35 cellular contexts compared by ENCODE assay signal in the genomic region with DNA sequence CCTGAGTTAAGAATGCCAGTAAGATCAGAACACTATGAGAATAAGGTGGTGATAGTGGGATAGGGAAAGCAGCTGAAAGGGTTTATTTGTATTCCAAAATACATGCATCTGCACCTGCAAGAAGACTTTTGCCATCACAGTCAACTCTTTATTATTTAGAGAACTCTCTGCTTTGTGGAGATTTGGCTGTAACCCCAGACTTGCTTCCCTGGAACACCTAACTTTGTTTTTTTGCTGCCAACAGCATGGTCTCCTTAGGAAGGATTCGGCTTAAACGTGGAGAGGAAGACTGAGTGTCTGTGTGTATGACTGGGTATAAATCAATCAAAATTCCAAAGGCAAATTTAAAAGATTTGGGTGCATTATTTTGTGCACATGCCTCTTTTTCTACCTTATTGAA. TPM values are rescaled to one million over a fixed set of nuclear protein-coding genes. Genes with fewer than 3 reads are reported as not detected.
"Had no signal": no experiment of that assay in that cellular context is flagged by ENCODE, and none has a peak within 500 bp of the region (broad histone marks: within the 10 kb centered on the region; RNA-seq: fewer than 3 reads in every experiment).

No MANE protein-coding gene starts in this region.

- H3K9ac ChIP-seq: parathyroid adenoma had no signal

- H3K4me3 Mint-ChIP-seq: naive thymus-derived CD8-positive, alpha-beta T cell; natural killer cell treated with Interleukin-12 subunit alpha and Interleukin-12 subunit beta and Interleukin-15 and Interleukin-18, amount 100 ng/mL, for 72 hours; nephron progenitor cell; neural crest cell; stimulated activated memory B cell treated with anti-CD40 and anti-IgM and Interleukin-4, amounts not matched to agents 10 μg/mL and 1 μg/mL and 100 μg/mL, for 72 hours; stimulated activated naive CD8-positive, alpha-beta T cell treated with anti-CD3 and anti-CD28 coated beads, Interleukin-15, amount 100 ng/mL, for 72 hours; type B pancreatic cell had no signal

- H3K4me3 ChIP-seq: ovary, psoas muscle, skin epidermis, smooth muscle cell, spleen, suprapubic skin, testis, tibial artery, transverse colon, upper lobe of right lung, uterus had no signal

- H2AFZ ChIP-seq: parathyroid adenoma had no signal

- H3K27me3 ChIP-seq: neutrophil, ovary, spleen, suprapubic skin, testis, tibial artery, transverse colon, upper lobe of right lung, uterus had no signal

- H3K27ac ChIP-seq: neutrophil, ovary, parathyroid adenoma, psoas muscle, skin epidermis, spleen, suprapubic skin, testis, tibial artery, transverse colon, upper lobe of right lung, uterus had no signal

- H3K36me3 ChIP-seq: neutrophil, ovary, spleen, suprapubic skin, tibial artery, transverse colon, upper lobe of right lung, uterus had no signal

- H3K27me3 Mint-ChIP-seq: natural killer cell treated with Interleukin-12 subunit alpha and Interleukin-12 subunit beta and Interleukin-15 and Interleukin-18, amount 100 ng/mL, for 72 hours; progenitor cell of endocrine pancreas; stimulated activated memory B cell treated with anti-CD40 and anti-IgM and Interleukin-4, amounts not matched to agents 10 μg/mL and 1 μg/mL and 100 μg/mL, for 72 hours; stimulated activated naive CD8-positive, alpha-beta T cell treated with anti-CD3 and anti-CD28 coated beads, Interleukin-15, amount 100 ng/mL, for 72 hours had no signal

- H3K4me1 Mint-ChIP-seq: naive thymus-derived CD8-positive, alpha-beta T cell; nephron progenitor cell; neural crest cell; stimulated activated memory B cell treated with anti-CD40 and anti-IgM and Interleukin-4, amounts not matched to agents 10 μg/mL and 1 μg/mL and 100 μg/mL, for 72 hours; stimulated activated naive CD8-positive, alpha-beta T cell treated with anti-CD3 and anti-CD28 coated beads, Interleukin-15, amount 100 ng/mL, for 72 hours had no signal

- H3K4me2 ChIP-seq: smooth muscle cell had no signal

- ATAC-seq: naive thymus-derived CD8-positive, alpha-beta T cell; natural killer cell treated with Interleukin-12 subunit alpha and Interleukin-12 subunit beta and Interleukin-15 and Interleukin-18, amount 100 ng/mL, for 72 hours; psoas muscle; right cardiac atrium; sciatic nerve; stimulated activated memory B cell treated with anti-CD40 and anti-IgM and Interleukin-4, amounts not matched to agents 10 μg/mL and 1 μg/mL and 100 μg/mL, for 72 hours; stimulated activated naive CD8-positive, alpha-beta T cell treated with anti-CD3 and anti-CD28 coated beads, Interleukin-15, amount 100 ng/mL, for 72 hours; stimulated activated naive CD8-positive, alpha-beta T cell treated with anti-CD3 and anti-CD28 coated beads, Interleukin-15, Interleukin-2, amounts not matched to agents 100 U/mL and 50 U/mL, for 24 hours; upper lobe of right lung had no signal

- H3K27ac Mint-ChIP-seq: naive thymus-derived CD8-positive, alpha-beta T cell; natural killer cell treated with Interleukin-12 subunit alpha and Interleukin-12 subunit beta and Interleukin-15 and Interleukin-18, amount 100 ng/mL, for 72 hours; nephron progenitor cell; progenitor cell of endocrine pancreas; stimulated activated memory B cell treated with anti-CD40 and anti-IgM and Interleukin-4, amounts not matched to agents 10 μg/mL and 1 μg/mL and 100 μg/mL, for 72 hours; stimulated activated naive CD8-positive, alpha-beta T cell treated with anti-CD3 and anti-CD28 coated beads, Interleukin-15, amount 100 ng/mL, for 72 hours; type B pancreatic cell had no signal

- H3K4me1 ChIP-seq: parathyroid adenoma, psoas muscle, spleen, suprapubic skin, testis, tibial artery, transverse colon, upper lobe of right lung, uterus had no signal

- DNase-seq: naive thymus-derived CD8-positive, alpha-beta T cell; nephron progenitor cell; nucleus accumbens; ovary; posterior cingulate gyrus; psoas muscle; right cardiac atrium; spleen; stimulated activated CD4-positive, alpha-beta T cell treated with anti-CD3 and anti-CD28 coated beads, Interleukin-12 subunit alpha, Interleukin-12 subunit beta, amount 100 ng/mL, for 4 hours; stimulated activated CD4-positive, alpha-beta T cell treated with anti-CD3 and anti-CD28 coated beads, Interleukin-1b, Interleukin-23, amount 100 ng/mL, for 48 hours; stimulated activated CD4-positive, alpha-beta T cell treated with anti-CD3 and anti-CD28 coated beads, Interleukin-4, amount 100 ng/mL, for 1 hour; stimulated activated CD4-positive, alpha-beta T cell treated with anti-CD3 and anti-CD28 coated beads, Interleukin-4, amount 100 ng/mL, for 4 hours; stimulated activated CD8-positive, alpha-beta memory T cell treated with anti-CD3 and anti-CD28 coated beads, Interleukin-4, amount 100 ng/mL, for 48 hours; stimulated activated naive CD4-positive, alpha-beta T cell; stimulated activated naive CD8-positive, alpha-beta T cell treated with anti-CD3 and anti-CD28 coated beads, Interleukin-15, amount 100 ng/mL, for 72 hours; stimulated activated naive CD8-positive, alpha-beta T cell treated with anti-CD3 and anti-CD28 coated beads, Interleukin-15, Interleukin-2, amounts not matched to agents 100 U/mL and 50 U/mL, for 24 hours; substantia nigra; testis; tibial artery; transverse colon; upper lobe of right lung; uterus had no signal

- H3K9me3 Mint-ChIP-seq: nephron progenitor cell; neural crest cell; stimulated activated naive CD8-positive, alpha-beta T cell treated with anti-CD3 and anti-CD28 coated beads, Interleukin-15, amount 100 ng/mL, for 72 hours; type B pancreatic cell had no signal

- H3K36me3 Mint-ChIP-seq: naive thymus-derived CD8-positive, alpha-beta T cell; stimulated activated memory B cell treated with anti-CD40 and anti-IgM and Interleukin-4, amounts not matched to agents 10 μg/mL and 1 μg/mL and 100 μg/mL, for 72 hours; type B pancreatic cell had no signal

- H3K79me2 ChIP-seq: parathyroid adenoma had no signal

- H3K9me3 ChIP-seq: neutrophil, ovary, psoas muscle, spleen, suprapubic skin, testis, tibial artery, transverse colon, upper lobe of right lung, uterus had no signal

RNA-seq across cellular contexts. Expression of gene SLITRK3, which starts 21.6 kb away (rescaled TPM):
- total RNA-seq: naive thymus-derived CD8-positive, alpha-beta T cell; natural killer cell treated with Interleukin-12 subunit alpha and Interleukin-12 subunit beta and Interleukin-15 and Interleukin-18, amount 100 ng/mL, for 72 hours; osteoblast; progenitor cell of endocrine pancreas; renal cortical epithelial cell; sciatic nerve; smooth muscle cell; spleen had no signal
- polyA plus RNA-seq: naive thymus-derived CD8-positive, alpha-beta T cell; smooth muscle cell; spleen had no signal
